ENCODE assay signal across 8 cellular contexts in the genomic region with DNA sequence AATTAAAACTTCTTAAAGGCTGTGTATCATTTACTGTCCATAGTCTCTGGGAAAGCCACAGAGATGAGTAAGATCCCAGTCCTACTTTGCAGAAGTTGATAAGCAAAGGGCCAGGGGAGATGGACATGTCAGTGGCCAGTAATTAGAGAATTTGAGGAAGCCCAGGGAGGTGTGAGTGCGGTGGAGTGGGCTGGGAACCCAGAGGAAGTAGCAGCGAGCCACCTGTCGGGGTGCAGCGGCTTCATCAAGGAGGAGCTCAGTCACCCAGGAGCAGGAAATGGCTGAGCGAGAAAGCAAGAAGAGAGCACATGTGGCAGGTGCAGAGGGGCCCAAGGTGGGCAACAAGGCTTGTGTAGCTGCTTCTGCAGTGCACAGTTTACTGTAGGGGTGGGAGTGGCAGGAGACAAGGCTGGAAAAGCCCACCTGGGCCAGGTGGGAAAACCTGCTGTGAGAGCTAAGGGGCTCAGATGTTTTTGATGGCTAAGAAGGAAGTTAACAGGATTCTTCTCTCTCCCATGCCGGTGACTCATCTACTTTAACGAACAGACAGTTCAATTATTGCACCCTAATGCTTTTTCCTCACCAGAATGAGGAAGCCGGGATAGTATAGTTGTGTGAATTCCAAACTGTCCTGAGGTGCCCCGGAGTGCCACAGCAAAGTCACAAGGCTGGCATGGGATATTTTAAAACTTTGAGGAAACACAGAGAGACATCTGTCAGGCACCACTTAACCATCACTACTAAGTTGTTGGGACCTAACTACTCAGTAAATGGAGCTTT. TPM values are rescaled to one million over a fixed set of nuclear protein-coding genes. Genes with fewer than 3 reads are reported as not detected.
DNase-seq lines count a peak whose midpoint lies in the region; ATAC-seq and TF ChIP-seq lines count a peak whose summit lies in the region.

No MANE protein-coding gene starts in this region.

- peaks cover 17% of the 10 kb centered on the region for H3K4me1 ChIP-seq in upper lobe of right lung

- no peaks in the 10 kb centered on the region for H3K36me3 ChIP-seq in upper lobe of right lung

- ATAC-seq in GM18511 (IDR thresholded peaks at IDR 0.05; ENCODE audit: unreplicated experiment) (peak; percentile 62), HG02852 (IDR thresholded peaks at IDR 0.05; ENCODE audit: unreplicated experiment) (peak; percentile 67), upper lobe of right lung (peak; percentile 79)

- H3K9me3 ChIP-seq in upper lobe of right lung: no peaks in the 10 kb centered on the region

- intact Hi-C loops in upper lobe of right lung (cut with DNase I): no loop called here

- DNase-seq in SW480 (ENCODE audit: low spot score) (peak; percentile 44), epithelial cell of esophagus (ENCODE audit: low read depth) (peak; percentile 40), upper lobe of right lung (peak; percentile 65), cerebellum (ENCODE audit: low spot score) (no peak), GOT3 (lab: John Stamatoyannopoulos, UW) (no peak), DMS 273 (lab: John Stamatoyannopoulos, UW; ENCODE audit: unreplicated experiment) (no peak)

- no peaks in the 10 kb centered on the region for H3K27me3 ChIP-seq in upper lobe of right lung

- H3K4me3 ChIP-seq in epithelial cell of esophagus (ENCODE audit: low read length) (no peak overlapping the region), upper lobe of right lung (no peak overlapping the region)

- TF ChIP-seq CTCF in epithelial cell of esophagus (IDR thresholded peaks at IDR 0.05; ENCODE audit: insufficient read depth, low read depth, low read length, missing control alignments): no peak
- TF ChIP-seq CTCF in upper lobe of right lung (IDR thresholded peaks at IDR 0.05): no peak

- no peak overlapping the region for H3K27ac ChIP-seq in upper lobe of right lung

RNA-seq across cellular contexts. Expression of gene MGAT5, which starts 34.8 kb away (rescaled TPM):
- total RNA-seq in upper lobe of right lung (54.4 TPM), cerebellum (62.4 TPM)

Comparison
In these comparisons a context has a peak if more than half of its experiments do, and no peak if none do; other contexts are left out.
1. DNase-seq: peak in SW480 (single experiment), epithelial cell of esophagus (single experiment) and upper lobe of right lung (single experiment); none in cerebellum (single experiment), GOT3 (single experiment) and DMS 273 (single experiment).
2. Peak in every context shown above with its lines, with median percentiles within 50 percentile points of each other: ATAC-seq.